ENCODE assay signal across 7 cellular contexts in genomic region chr12:123660328-123660727, GRCh38. TPM values are rescaled to one million over a fixed set of nuclear protein-coding genes. Genes with fewer than 3 reads are reported as not detected.
DNase-seq lines count a peak whose midpoint lies in the region; ATAC-seq and TF ChIP-seq lines count a peak whose summit lies in the region.
"Had no signal": no experiment of that assay in that cellular context is flagged by ENCODE, and none has a peak within 500 bp of the region (broad histone marks: within the 10 kb centered on the region; RNA-seq: fewer than 3 reads in every experiment).

No MANE protein-coding gene starts in this region.

- H3K27me3 ChIP-seq in psoas muscle (ENCODE audit: insufficient read depth in 3 of 3, low read length in 2 of 3), result no peaks in the 10 kb centered on the region

- peak in 3 of 4 donors; percentile 49 to 68 (median 60) for ATAC-seq in psoas muscle

- H3K4me3 ChIP-seq in psoas muscle, result no peak overlapping the region

- no peak for TF ChIP-seq CTCF in psoas muscle (IDR thresholded peaks at IDR 0.05)

- H3K4me1 ChIP-seq in psoas muscle, result peaks cover 8% of the 10 kb centered on the region

- WGBS in psoas muscle, 3 donors, result 70 to 78% (median 78%) methylated on average over 3 of the region's 3 CpGs

- H3K27ac ChIP-seq in psoas muscle, result peak overlapping the region; percentile 58

- H3K36me3 ChIP-seq in psoas muscle (ENCODE audit: insufficient read depth in 1 of 2, low read depth in 1 of 2), result peaks cover 0 to 74% of the 10 kb centered on the region in 2 donors

- intact Hi-C loops in psoas muscle (cut with DNase I), result no loop called here

- peak; percentile 16 for DNase-seq in H4 (ENCODE audit: low spot score)
- peak; percentile 63 for DNase-seq in astrocyte of the hippocampus (ENCODE audit: low read depth, low spot score)
- no peak for DNase-seq in psoas muscle
- no peak for DNase-seq in NCI-H526 treated with DMSO at 0.1 percent for 48 hours (lab: John Stamatoyannopoulos, UW)
- no peak for DNase-seq in stimulated activated CD4-positive, alpha-beta T cell treated with anti-CD3 and anti-CD28 coated beads, Interleukin-12 subunit alpha, Interleukin-12 subunit beta, amount 100 ng/mL, for 4 hours
- DNase-seq in NCI-H1092 treated with DMSO at 0.1 percent for 48 hours (lab: John Stamatoyannopoulos, UW), result no peak
- DNase-seq: NCI-H2171 had no signal

- H3K9me3 ChIP-seq in psoas muscle, result no peaks in the 10 kb centered on the region

RNA-seq across cellular contexts. Expression of gene TCTN2, which starts 10.6 kb away (rescaled TPM):
- total RNA-seq in H4 (2014; rRNA removed; shearing (Covaris generic)), result 7.2 and 15.0 TPM in 2 replicates
- total RNA-seq in psoas muscle, result 1 to 10 TPM; 1.4 to 2.4 (median 1.7) TPM
- polyA plus RNA-seq in psoas muscle, result 1 to 10 TPM; 1.1 to 8.1 (median 2.8) TPM

RNA-seq across cellular contexts. Expression of gene GTF2H3, which starts 26.7 kb away (rescaled TPM):
- total RNA-seq in H4 (2014; rRNA removed; shearing (Covaris generic)), result 96.5 and 97.3 TPM in 2 replicates
- total RNA-seq in psoas muscle, result 10 to 100 TPM; 10.7 to 18.5 (median 16.9) TPM
- polyA plus RNA-seq in psoas muscle, result 10 to 100 TPM in 2 of 3 donors, 1 to 10 TPM in 1; 5.2 to 24.2 (median 12.3) TPM

RNA-seq across cellular contexts. Expression of gene EIF2B1, which starts 26.8 kb away (rescaled TPM):
- 61.6 and 116 TPM in 2 replicates for total RNA-seq in H4 (2014; rRNA removed; shearing (Covaris generic))
- 10 to 100 TPM; 37.3 to 42.7 (median 40.1) TPM for total RNA-seq in psoas muscle
- polyA plus RNA-seq in psoas muscle, result 10 to 100 TPM; 27.4 to 48.2 (median 38.4) TPM

RNA-seq across cellular contexts. Expression of gene ATP6V0A2, which starts 51.8 kb away (rescaled TPM):
- total RNA-seq in H4 (2014; rRNA removed; shearing (Covaris generic)), result 15.9 and 20.5 TPM in 2 replicates
- 10 to 100 TPM; 11.7 to 20.7 (median 18.8) TPM for total RNA-seq in psoas muscle
- 10 to 100 TPM in 1 of 3 donors, 1 to 10 TPM in 2; 5.1 to 12.0 (median 8.4) TPM for polyA plus RNA-seq in psoas muscle

RNA-seq across cellular contexts. Expression of gene DDX55, which starts 58.4 kb away (rescaled TPM):
- total RNA-seq in H4 (2014; rRNA removed; shearing (Covaris generic)), result 16.1 and 24.8 TPM in 2 replicates
- total RNA-seq in psoas muscle, result 1 to 10 TPM; 5.1 to 8.0 (median 6.1) TPM
- polyA plus RNA-seq in psoas muscle, result 10 to 100 TPM in 1 of 3 donors, 1 to 10 TPM in 2; 4.2 to 10.5 (median 7.8) TPM

Comparison
In these comparisons a context has a peak if more than half of its experiments do, and no peak if none do; other contexts are left out.
1. DNase-seq: peak in H4 (single experiment) and astrocyte of the hippocampus (single experiment); none in psoas muscle (0 of 2), NCI-H526 treated with DMSO at 0.1 percent for 48 hours (single experiment), stimulated activated CD4-positive, alpha-beta T cell treated with anti-CD3 and anti-CD28 coated beads, Interleukin-12 subunit alpha, Interleukin-12 subunit beta, amount 100 ng/mL, for 4 hours (single experiment) and NCI-H1092 treated with DMSO at 0.1 percent for 48 hours (single experiment).